30 cellular contexts compared by ENCODE assay signal in genomic region chr4:159582685-159583084, GRCh38.
"Had no signal": no experiment of that assay in that cellular context is flagged by ENCODE, and none has a peak within 500 bp of the region (broad histone marks: within the 10 kb centered on the region; RNA-seq: fewer than 3 reads in every experiment).

No MANE protein-coding gene starts in this region.

- H3K9me3 ChIP-seq: neutrophil, psoas muscle, testis, upper lobe of right lung, vagina had no signal

- H3K4me3 ChIP-seq: psoas muscle, skin epidermis, smooth muscle cell, spleen, suprapubic skin, testis, tibial artery, transverse colon, upper lobe of right lung, vagina had no signal

- H3K27me3 ChIP-seq: neutrophil, spleen, suprapubic skin, testis, tibial artery, transverse colon, upper lobe of right lung, vagina had no signal

- DNase-seq: naive B cell; naive thymus-derived CD8-positive, alpha-beta T cell; nephron progenitor cell; nucleus accumbens; posterior cingulate gyrus; psoas muscle; right cardiac atrium; spleen; stimulated activated CD4-positive, alpha-beta T cell treated with anti-CD3 and anti-CD28 coated beads, Interleukin-12 subunit alpha, Interleukin-12 subunit beta, amount 100 ng/mL, for 4 hours; stimulated activated CD4-positive, alpha-beta T cell treated with anti-CD3 and anti-CD28 coated beads, Interleukin-1b, Interleukin-23, amount 100 ng/mL, for 48 hours; stimulated activated CD4-positive, alpha-beta T cell treated with anti-CD3 and anti-CD28 coated beads, Interleukin-4, amount 100 ng/mL, for 1 hour; stimulated activated CD4-positive, alpha-beta T cell treated with anti-CD3 and anti-CD28 coated beads, Interleukin-4, amount 100 ng/mL, for 4 hours; stimulated activated CD8-positive, alpha-beta memory T cell treated with anti-CD3 and anti-CD28 coated beads, Interleukin-4, amount 100 ng/mL, for 48 hours; stimulated activated naive CD4-positive, alpha-beta T cell; stimulated activated naive CD8-positive, alpha-beta T cell treated with anti-CD3 and anti-CD28 coated beads, Interleukin-15, amount 100 ng/mL, for 72 hours; stimulated activated naive CD8-positive, alpha-beta T cell treated with anti-CD3 and anti-CD28 coated beads, Interleukin-15, Interleukin-2, amounts not matched to agents 100 U/mL and 50 U/mL, for 24 hours; substantia nigra; testis; tibial artery; transverse colon; upper lobe of right lung had no signal

- ATAC-seq: naive thymus-derived CD8-positive, alpha-beta T cell; natural killer cell treated with Interleukin-12 subunit alpha and Interleukin-12 subunit beta and Interleukin-15 and Interleukin-18, amount 100 ng/mL, for 72 hours; psoas muscle; right cardiac atrium; sciatic nerve; stimulated activated memory B cell treated with anti-CD40 and anti-IgM and Interleukin-4, amounts not matched to agents 10 μg/mL and 1 μg/mL and 100 μg/mL, for 72 hours; stimulated activated naive CD8-positive, alpha-beta T cell treated with anti-CD3 and anti-CD28 coated beads, Interleukin-15, amount 100 ng/mL, for 72 hours; stimulated activated naive CD8-positive, alpha-beta T cell treated with anti-CD3 and anti-CD28 coated beads, Interleukin-15, Interleukin-2, amounts not matched to agents 100 U/mL and 50 U/mL, for 24 hours; upper lobe of right lung had no signal

- H3K36me3 ChIP-seq: neutrophil, spleen, suprapubic skin, tibial artery, transverse colon, upper lobe of right lung, vagina had no signal

- H3K4me1 ChIP-seq: parathyroid adenoma, psoas muscle, spleen, suprapubic skin, testis, tibial artery, transverse colon, upper lobe of right lung, vagina had no signal

- H3K27ac ChIP-seq: neutrophil, parathyroid adenoma, psoas muscle, skin epidermis, spleen, suprapubic skin, testis, tibial artery, transverse colon, upper lobe of right lung, vagina had no signal
